23 cellular contexts compared by ENCODE assay signal in genomic region chr3:159835126-159835525, GRCh38. TPM values are rescaled to one million over a fixed set of nuclear protein-coding genes. Genes with fewer than 3 reads are reported as not detected.
"Had no signal": no experiment of that assay in that cellular context is flagged by ENCODE, and none has a peak within 500 bp of the region (broad histone marks: within the 10 kb centered on the region; RNA-seq: fewer than 3 reads in every experiment).

No MANE protein-coding gene starts in this region.

- H3K9me3 ChIP-seq: colonic mucosa, gastroesophageal sphincter, heart left ventricle, lower lobe of right lung, mucosa of descending colon had no signal

- H3K36me3 ChIP-seq: colonic mucosa, gastroesophageal sphincter, heart left ventricle, lower lobe of right lung had no signal

- ATAC-seq: effector memory CD8-positive, alpha-beta T cell; esophagus mucosa; foreskin keratinocyte; gastroesophageal sphincter; heart left ventricle; left lobe of liver; left ventricle myocardium superior; lower lobe of right lung; mucosa of descending colon had no signal

- DNase-seq: colonic mucosa; cortex of kidney; effector CD8-positive, alpha-beta T cell; effector memory CD8-positive, alpha-beta T cell; endodermal cell; erythroblast; foreskin keratinocyte; heart left ventricle; hypothalamus; immature natural killer cell; islet precursor cell; kidney; kidney glomerular epithelial cell; left ventricle myocardium superior; lower lobe of right lung; mesenchymal stem cell; mucosa of descending colon; naive B cell had no signal

- H3K4me1 ChIP-seq: colonic mucosa had no signal

- H3K4me3 ChIP-seq: colonic mucosa, gastroesophageal sphincter, heart left ventricle, hepatocyte, lower lobe of right lung, mucosa of descending colon had no signal

- H3K4me2 ChIP-seq: hepatocyte had no signal

- H3K27ac ChIP-seq: colonic mucosa, epithelial cell of prostate, foreskin keratinocyte, hepatocyte, lower lobe of right lung had no signal

- H3K27me3 ChIP-seq: colonic mucosa, foreskin keratinocyte, gastroesophageal sphincter, heart left ventricle, hepatocyte had no signal

- H2AFZ ChIP-seq: hepatocyte had no signal

RNA-seq across cellular contexts. Expression of gene SCHIP1, which starts 4.5 kb away (rescaled TPM):
- polyA plus RNA-seq: immature natural killer cell had no signal
